In genomic region chr17:44084131-44084538, GRCh38 we compare ENCODE assay signal across 8 cellular contexts. TPM values are rescaled to one million over a fixed set of nuclear protein-coding genes. Genes with fewer than 3 reads are reported as not detected.
DNase-seq lines count a peak whose midpoint lies in the region; ATAC-seq, FAIRE-seq and TF ChIP-seq lines count a peak whose summit lies in the region.

No MANE protein-coding gene starts in this region.

- no peak overlapping the region for H3K27ac ChIP-seq in left lung

- intact Hi-C loops in left lung (cut with DNase I), result no loop called here

- no peak overlapping the region for H3K4me3 ChIP-seq in left lung

- peaks cover 0 to 3% of the 10 kb centered on the region in 2 donors for H3K4me1 ChIP-seq in left lung

- H3K9me3 ChIP-seq in left lung, result no peaks in the 10 kb centered on the region

- ATAC-seq in left lung (peak; percentile 10), GM19467 (IDR thresholded peaks at IDR 0.05; ENCODE audit: unreplicated experiment) (no peak), HG02973 (IDR thresholded peaks at IDR 0.05; ENCODE audit: unreplicated experiment) (no peak)

- no peak for TF ChIP-seq CTCF in GM13976 (IDR thresholded peaks at IDR 0.05; ENCODE audit: borderline replicate concordance, control extremely low read depth, extremely low read depth, insufficient read depth, missing control alignments)
- TF ChIP-seq CTCF in left lung (IDR thresholded peaks at IDR 0.05), result no peak

- in situ Hi-C loops in ACHN (cut with HindIII; ENCODE audit: low pct_ligation_motif_present, low pct_unique_long_range_greater_than_20kb, low sequenced_read_pairs) (no loop called here), GM13976 (cut with MboI; ENCODE audit: low sequenced_read_pairs, unreplicated experiment) (no loop called here)

- DNase-seq in ACHN (peak; percentile 39), GM13976 (ENCODE audit: low spot score) (peak; percentile 61), left lung (no peak), HTR-8/SVneo (ENCODE audit: insufficient read length, low spot score) (no peak), pons (ENCODE audit: low spot score) (no peak)
- peak; percentile 22 for DNase-seq in activated CD4-positive, alpha-beta T cell treated with anti-CD3 and anti-CD28 coated beads, Interleukin-2, amount 50 U/mL, for 1 hour

- H3K27me3 ChIP-seq in left lung, result no peaks in the 10 kb centered on the region

- H3K36me3 ChIP-seq in left lung, result peaks cover 0 to 92% of the 10 kb centered on the region in 2 donors

- FAIRE-seq in HTR-8/SVneo (lab: Jason Lieb, UNC), result no peak

RNA-seq across cellular contexts. Expression of gene G6PC3, which starts 13.6 kb away (rescaled TPM):
- 10 to 100 TPM; 47.4 to 62.6 TPM for total RNA-seq in left lung

RNA-seq across cellular contexts. Expression of gene LSM12, which starts 17.7 kb away (rescaled TPM):
- total RNA-seq in left lung, result 10 to 100 TPM; 47.6 to 53.2 TPM

RNA-seq across cellular contexts. Expression of gene HDAC5, which starts 39.3 kb away (rescaled TPM):
- 10 to 100 TPM; 28.0 to 43.5 TPM for total RNA-seq in left lung

RNA-seq across cellular contexts. Expression of gene HROB, which starts 57.6 kb away (rescaled TPM):
- 1 to 10 TPM; 2.3 to 2.7 TPM for total RNA-seq in left lung

Comparison
In these comparisons a context has a peak if more than half of its experiments do, and no peak if none do; other contexts are left out.
1. DNase-seq: peak in ACHN (single experiment), GM13976 (single experiment) and activated CD4-positive, alpha-beta T cell treated with anti-CD3 and anti-CD28 coated beads, Interleukin-2, amount 50 U/mL, for 1 hour (single experiment); none in left lung (0 of 2), HTR-8/SVneo (single experiment) and pons (single experiment).